ENCODE assay signal across 1 cellular context in genomic region chr4:169665039-169665732, GRCh38.
TF ChIP-seq lines count a peak whose summit lies in the region.

No MANE protein-coding gene starts in this region.

TF ChIP-seq in K562, 482 proteins besides CTCF, POLR2A, EP300 and RAD21 (continues in another document):
- TF ChIP-seq CBFA2T2 (conservative IDR thresholded peaks at IDR 0.05), result peak; percentile 87
- TF ChIP-seq SMAD4 (CRISPR knock-in tag; conservative IDR thresholded peaks at IDR 0.05), result peak; percentile 44; the same call in 1 of the 2 replicates
- no peak for TF ChIP-seq ZBTB5 (IDR thresholded peaks at IDR 0.05)
- peak; percentile 62; the same call in 1 of the 2 replicates for TF ChIP-seq STAT5A (IDR thresholded peaks at IDR 0.05; ENCODE audit: borderline replicate concordance, low read length)
- no peak for TF ChIP-seq RAD51 (IDR thresholded peaks at IDR 0.05; ENCODE audit: borderline replicate concordance, low read depth)
- no peak for TF ChIP-seq GATA2 (CRISPR knock-in tag; IDR thresholded peaks at IDR 0.05)
- TF ChIP-seq ARNT (IDR thresholded peaks at IDR 0.05), result peak in 1 of 2 experiments; percentile 74; a peak in 2 of 4 replicates
- no peak for TF ChIP-seq RBBP5 (IDR thresholded peaks at IDR 0.05; ENCODE audit: borderline replicate concordance, insufficient read depth, low read length, poor library complexity, severe bottlenecking)
- TF ChIP-seq SAP30 (IDR thresholded peaks at IDR 0.05; ENCODE audit: borderline replicate concordance, insufficient read depth, low read depth, low read length, poor library complexity, severe bottlenecking), result no peak
- TF ChIP-seq KLF16 (IDR thresholded peaks at IDR 0.05), result peak; percentile 59; the same call in 1 of the 2 replicates
- no peak for TF ChIP-seq ZNF584 (CRISPR knock-in tag; IDR thresholded peaks at IDR 0.05; ENCODE audit: low read depth)
- TF ChIP-seq ARID1B (IDR thresholded peaks at IDR 0.05), result peak; percentile 85
- TF ChIP-seq MTA2 (IDR thresholded peaks at IDR 0.05; ENCODE audit: low read depth), result peak; percentile 55; the same call in 1 of the 2 replicates
- peak; percentile 93 for TF ChIP-seq CBFA2T3 (IDR thresholded peaks at IDR 0.05)
- TF ChIP-seq RHOXF2B (CRISPR knock-in tag; conservative IDR thresholded peaks at IDR 0.05), result no peak
- TF ChIP-seq ZNF592 (IDR thresholded peaks at IDR 0.05), result 0 out of 2 replicates have a peak, but pooled peaks have one; percentile 45
- no peak for TF ChIP-seq CBFB (CRISPR knock-in tag; IDR thresholded peaks at IDR 0.05)
- peak; percentile 75 for TF ChIP-seq NCOR1 (IDR thresholded peaks at IDR 0.05)
- TF ChIP-seq BDP1 (IDR thresholded peaks at IDR 0.05; ENCODE audit: insufficient read depth, insufficient read length), result no peak
- TF ChIP-seq POLR2AphosphoS5 (IDR thresholded peaks at IDR 0.05; ENCODE audit: control insufficient read depth, insufficient read depth, low read depth, low read length), result peak; percentile 75
- TF ChIP-seq CTBP1 (IDR thresholded peaks at IDR 0.05; ENCODE audit: borderline replicate concordance), result peak; percentile 34; the same call in 1 of the 2 replicates
- peak; percentile 20; the same call in 1 of the 2 replicates for TF ChIP-seq KAT7 (CRISPR knock-in tag; IDR thresholded peaks at IDR 0.05; ENCODE audit: borderline replicate concordance)
- TF ChIP-seq SMARCC2 (IDR thresholded peaks at IDR 0.05; ENCODE audit: low read depth), result 0 out of 2 replicates have a peak, but pooled peaks have one; percentile 33
- TF ChIP-seq CHAMP1 (IDR thresholded peaks at IDR 0.05), result peak; percentile 61; the same call in 1 of the 2 replicates
- 0 out of 2 replicates have a peak, but pooled peaks have one; percentile 29 for TF ChIP-seq ZEB2 (IDR thresholded peaks at IDR 0.05)
- TF ChIP-seq UBTF (IDR thresholded peaks at IDR 0.05; ENCODE audit: borderline replicate concordance in 1 of 2, low read depth in 2 of 2, low read length in 2 of 2), result no peak
- TF ChIP-seq NFIC (IDR thresholded peaks at IDR 0.05), result peak; percentile 39
- peak; percentile 85 for TF ChIP-seq TCF3 (CRISPR knock-in tag; IDR thresholded peaks at IDR 0.05)
- peak; percentile 43; the same call in 1 of the 2 replicates for TF ChIP-seq ZNF589 (CRISPR knock-in tag; IDR thresholded peaks at IDR 0.05; ENCODE audit: low read depth)
- 0 out of 2 replicates have a peak, but pooled peaks have one; percentile 41 for TF ChIP-seq ETV1 (tag; conservative IDR thresholded peaks at IDR 0.05; ENCODE audit: low read depth)
- TF ChIP-seq E2F8 (IDR thresholded peaks at IDR 0.05; ENCODE audit: low read depth, partially characterized antibody), result peak; percentile 39
- peak; percentile 86 for TF ChIP-seq TEAD4 (IDR thresholded peaks at IDR 0.05; ENCODE audit: low read length)
- TF ChIP-seq TEAD4 (CRISPR knock-in tag; IDR thresholded peaks at IDR 0.05; ENCODE audit: borderline replicate concordance), result no peak
- TF ChIP-seq ZNF384 (IDR thresholded peaks at IDR 0.05; ENCODE audit: low read depth, low read length), result peak; percentile 97
- TF ChIP-seq HDAC1 (IDR thresholded peaks at IDR 0.05), result 0 out of 4 replicates have a peak, but pooled peaks of 1 of the 2 experiments have one; percentile 35
- TF ChIP-seq PHF21A (IDR thresholded peaks at IDR 0.05; ENCODE audit: borderline replicate concordance, low read depth), result no peak
- no peak for TF ChIP-seq SMARCA5 (IDR thresholded peaks at IDR 0.05)
- no peak for TF ChIP-seq ZNF143 (CRISPR knock-in tag; IDR thresholded peaks at IDR 0.05)
- TF ChIP-seq ILF3 (IDR thresholded peaks at IDR 0.05; ENCODE audit: borderline replicate concordance), result no peak
- no peak for TF ChIP-seq TEAD2 (tag; IDR thresholded peaks at IDR 0.05)
- peak; percentile 49; the same call in 1 of the 2 replicates for TF ChIP-seq LEF1 (IDR thresholded peaks at IDR 0.05)
- peak; percentile 51; the same call in 1 of the 2 replicates for TF ChIP-seq CC2D1A (IDR thresholded peaks at IDR 0.05)
- 0 out of 4 replicates have a peak, but pooled peaks have one; percentile 16 to 59 for TF ChIP-seq MLLT1 (IDR thresholded peaks at IDR 0.05)
- TF ChIP-seq ETV6 (IDR thresholded peaks at IDR 0.05; ENCODE audit: borderline replicate concordance in 1 of 2, low read depth in 2 of 2, low read length in 1 of 2), result peak in 1 of 2 experiments; percentile 35; a peak in 1 of 4 replicates
- no peak for TF ChIP-seq ETV6 (CRISPR knock-in tag; IDR thresholded peaks at IDR 0.05; ENCODE audit: borderline replicate concordance)
- no peak for TF ChIP-seq ZNF655 (CRISPR knock-in tag; IDR thresholded peaks at IDR 0.05)
- peak; percentile 68 for TF ChIP-seq FOXM1 (IDR thresholded peaks at IDR 0.05; ENCODE audit: low read depth)
- TF ChIP-seq FOXM1 (CRISPR knock-in tag; IDR thresholded peaks at IDR 0.05; ENCODE audit: low read depth), result no peak
- peak; percentile 61 for TF ChIP-seq PML (IDR thresholded peaks at IDR 0.05; ENCODE audit: low read length)
